20 cellular contexts compared by ENCODE assay signal in the genomic region with DNA sequence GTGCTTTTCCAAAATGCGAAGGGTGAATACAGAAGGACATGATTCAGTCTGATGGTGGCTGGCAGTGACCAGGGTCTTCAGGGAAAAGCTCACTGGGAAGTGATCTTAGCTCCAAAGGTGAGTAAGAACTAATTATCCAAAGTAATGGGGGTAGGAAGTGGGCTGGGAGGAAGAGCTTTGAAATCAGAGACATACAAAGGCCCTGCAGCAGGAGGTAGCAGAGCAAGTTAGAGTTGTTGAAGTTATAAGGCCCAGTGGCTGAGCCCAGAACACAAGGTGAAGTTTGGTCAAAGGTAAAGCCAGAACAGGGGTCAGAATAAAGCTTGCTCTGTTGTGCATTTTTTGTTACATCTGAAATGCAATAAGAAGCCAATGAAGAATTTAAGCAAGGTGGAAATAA.
A peak's percentile ranks its signal among the peaks of the same experiment; 100 is the strongest.
DNase-seq lines count a peak whose midpoint lies in the region; ATAC-seq and TF ChIP-seq lines count a peak whose summit lies in the region.
"Had no signal": no experiment of that assay in that cellular context is flagged by ENCODE, and none has a peak within 500 bp of the region (broad histone marks: within the 10 kb centered on the region; RNA-seq: fewer than 3 reads in every experiment).

No MANE protein-coding gene starts in this region.

- no peaks in the 10 kb centered on the region for H3K36me3 ChIP-seq in GM23338 (ENCODE audit: insufficient read depth)
- H3K36me3 ChIP-seq in SJCRH30: no peaks in the 10 kb centered on the region
- H3K36me3 ChIP-seq: pancreas had no signal

- H3K27me3 Mint-ChIP-seq in activated CD4-positive, alpha-beta T cell treated with anti-CD3 and anti-CD28 coated beads for 36 hours: no peaks in the 10 kb centered on the region
- H3K27me3 Mint-ChIP-seq in GM23338 (ENCODE audit: insufficient read depth, low read depth, poor library complexity): peaks cover 2% of the 10 kb centered on the region
- peaks cover 2% of the 10 kb centered on the region for H3K27me3 Mint-ChIP-seq in activated naive CD8-positive, alpha-beta T cell
- H3K27me3 Mint-ChIP-seq in nephron (ENCODE audit: low read depth): peaks cover 11% of the 10 kb centered on the region
- peaks cover 18% of the 10 kb centered on the region for H3K27me3 Mint-ChIP-seq in Calu3 (ENCODE audit: unreplicated experiment)

- no peaks in the 10 kb centered on the region for H4K20me1 ChIP-seq in GM23338 (replicated peaks; ENCODE audit: insufficient read depth)

- no peak overlapping the region for H2AFZ ChIP-seq in GM23338

- H3K36me3 Mint-ChIP-seq in activated CD4-positive, alpha-beta T cell treated with anti-CD3 and anti-CD28 coated beads for 36 hours (ENCODE audit: low read depth): no peaks in the 10 kb centered on the region
- H3K36me3 Mint-ChIP-seq in GM23338 (ENCODE audit: low read depth): no peaks in the 10 kb centered on the region
- no peaks in the 10 kb centered on the region for H3K36me3 Mint-ChIP-seq in activated naive CD8-positive, alpha-beta T cell
- no peaks in the 10 kb centered on the region for H3K36me3 Mint-ChIP-seq in nephron (ENCODE audit: low read depth)
- no peaks in the 10 kb centered on the region for H3K36me3 Mint-ChIP-seq in Calu3 (ENCODE audit: insufficient read depth, unreplicated experiment)

- no peak for TF ChIP-seq CTCF in GM23338 (conservative IDR thresholded peaks at IDR 0.05; ENCODE audit: low read depth in 2 of 2)
- TF ChIP-seq CTCF in nephron (IDR thresholded peaks at IDR 0.05; ENCODE audit: unreplicated experiment in 3 of 3): no peak
- no peak for TF ChIP-seq CTCF in Calu3 (IDR thresholded peaks at IDR 0.05; ENCODE audit: unreplicated experiment)

- no peaks in the 10 kb centered on the region for H3K9me3 Mint-ChIP-seq in activated CD4-positive, alpha-beta T cell treated with anti-CD3 and anti-CD28 coated beads for 36 hours (ENCODE audit: low read depth)
- H3K9me3 Mint-ChIP-seq in GM23338: no peaks in the 10 kb centered on the region
- no peaks in the 10 kb centered on the region for H3K9me3 Mint-ChIP-seq in activated naive CD8-positive, alpha-beta T cell (ENCODE audit: low read depth)
- H3K9me3 Mint-ChIP-seq in nephron: peaks cover 3% of the 10 kb centered on the region
- no peaks in the 10 kb centered on the region for H3K9me3 Mint-ChIP-seq in Calu3 (ENCODE audit: low read depth, unreplicated experiment)

- no peak for ATAC-seq in activated CD4-positive, alpha-beta T cell treated with anti-CD3 and anti-CD28 coated beads for 36 hours
- peak; percentile 64 for ATAC-seq in GM23338
- ATAC-seq: SK-N-SH treated with all-trans-retinoic acid at 6 μM for 48 hours had no signal

- peaks cover 2% of the 10 kb centered on the region; the same call in 1 of the 2 replicates for H3K9me2 ChIP-seq in GM23338 (ENCODE audit: insufficient read depth)

- BruUV-seq in Calu3 (replicated peaks; lab: Mats Ljungman, UMichigan): no TSS peak

- H3K27ac Mint-ChIP-seq in activated CD4-positive, alpha-beta T cell treated with anti-CD3 and anti-CD28 coated beads for 36 hours: peak overlapping the region; percentile 72
- H3K27ac Mint-ChIP-seq in GM23338: no peak overlapping the region
- peak overlapping the region; percentile 18 for H3K27ac Mint-ChIP-seq in activated naive CD8-positive, alpha-beta T cell
- H3K27ac Mint-ChIP-seq in nephron: peak overlapping the region; percentile 34 to 84 (median 51)
- no peak overlapping the region for H3K27ac Mint-ChIP-seq in Calu3 (ENCODE audit: unreplicated experiment)

- H3K4me2 ChIP-seq in GM23338: peak overlapping the region; percentile 24; the same call in 1 of the 2 replicates
- H3K4me2 ChIP-seq: smooth muscle cell had no signal

- H3K4me1 ChIP-seq in GM23338 (ENCODE audit: insufficient read depth) (peaks cover 17% of the 10 kb centered on the region; the same call in 1 of the 2 replicates), SJCRH30 (no peaks in the 10 kb centered on the region)

- CTCF ChIA-PET in activated CD4-positive, alpha-beta T cell treated with anti-CD3 and anti-CD28 coated beads for 36 hours (lab: Charles Lee): interaction anchor here (0.6 to 1.5 kb wide), 3 partner anchors 55 to 157 kb away, joined by 3 to 4 read pairs (median 3); no protein-coding TSS in a partner anchor
- CTCF ChIA-PET in Calu3 (lab: Charles Lee): no interaction called here

- no peak for DNase-seq in activated CD4-positive, alpha-beta T cell treated with anti-CD3 and anti-CD28 coated beads for 36 hours
- DNase-seq in activated CD4-positive, alpha-beta T cell treated with anti-CD3 and anti-CD28 coated beads for 1 hour: no peak
- DNase-seq in GM23338 (ENCODE audit: low spot score) (no peak), SJCRH30 (no peak), Calu3 (no peak), DMS53 treated with DMSO at 0.1 percent for 48 hours (lab: John Stamatoyannopoulos, UW; ENCODE audit: unreplicated experiment) (no peak)
- DNase-seq: aorta, glutamatergic neuron, GOT3, kidney, MV-4-11, NCI-H2081 treated with DMSO at 0.1 percent for 48 hours, NCI-H69, pancreas had no signal

- POLR2A ChIA-PET in activated CD4-positive, alpha-beta T cell treated with anti-CD3 and anti-CD28 coated beads for 36 hours (lab: Charles Lee): no interaction called here

- H3F3A ChIP-seq in GM23338 (replicated peaks; ENCODE audit: low read depth): no peaks in the 10 kb centered on the region

- intact Hi-C loops in activated CD4-positive, alpha-beta T cell treated with anti-CD3 and anti-CD28 coated beads for 36 hours (cut with DNase I, micrococcal nuclease): loop anchor here (2.0 to 5.0 kb wide), 5 partner anchors 56 to 196 kb away; a partner anchor contains a TSS
- intact Hi-C loops in Calu3 (cut with micrococcal nuclease; ENCODE audit: unreplicated experiment): no loop called here

- H3K4me3 Mint-ChIP-seq in activated CD4-positive, alpha-beta T cell treated with anti-CD3 and anti-CD28 coated beads for 36 hours: no peak overlapping the region
- no peak overlapping the region for H3K4me3 Mint-ChIP-seq in GM23338
- peak overlapping the region; percentile 76 for H3K4me3 Mint-ChIP-seq in activated naive CD8-positive, alpha-beta T cell
- H3K4me3 Mint-ChIP-seq in nephron: no peak overlapping the region
- H3K4me3 Mint-ChIP-seq in Calu3 (ENCODE audit: low read depth, unreplicated experiment): no peak overlapping the region

- H3K4me3 ChIP-seq in GM23338 (no peak overlapping the region), SJCRH30 (no peak overlapping the region)
- H3K4me3 ChIP-seq: pancreas, smooth muscle cell had no signal

- H3K79me2 ChIP-seq in GM23338 (replicated peaks; ENCODE audit: insufficient read depth): no peaks in the 10 kb centered on the region

- peaks cover 57% of the 10 kb centered on the region for H3K4me1 Mint-ChIP-seq in activated CD4-positive, alpha-beta T cell treated with anti-CD3 and anti-CD28 coated beads for 36 hours
- H3K4me1 Mint-ChIP-seq in GM23338 (peaks cover 29% of the 10 kb centered on the region), nephron (peaks cover 64% of the 10 kb centered on the region), Calu3 (ENCODE audit: low read depth, unreplicated experiment) (no peaks in the 10 kb centered on the region)
- peaks cover 19% of the 10 kb centered on the region for H3K4me1 Mint-ChIP-seq in activated naive CD8-positive, alpha-beta T cell (ENCODE audit: low read depth)

- H3K9me3 ChIP-seq in SJCRH30 (replicated peaks): no peaks in the 10 kb centered on the region
- H3K9me3 ChIP-seq: pancreas had no signal

- no peaks in the 10 kb centered on the region for H3K27me3 ChIP-seq in GM23338 (ENCODE audit: insufficient read depth)
- H3K27me3 ChIP-seq in SJCRH30: no peaks in the 10 kb centered on the region
- H3K27me3 ChIP-seq: pancreas had no signal

- H3K27ac ChIP-seq in GM23338 (ENCODE audit: low read depth): no peak overlapping the region
- H3K27ac ChIP-seq in SJCRH30: no peak overlapping the region
- H3K27ac ChIP-seq: epithelial cell of prostate, pancreas, VCaP had no signal

TF ChIP-seq in GM23338, 12 proteins besides CTCF, POLR2A, EP300 and RAD21 (continues in another document):
- no peak for TF ChIP-seq EZH2 (IDR thresholded peaks at IDR 0.05; ENCODE audit: low read depth, unreplicated experiment)
- TF ChIP-seq, protein P1, sequence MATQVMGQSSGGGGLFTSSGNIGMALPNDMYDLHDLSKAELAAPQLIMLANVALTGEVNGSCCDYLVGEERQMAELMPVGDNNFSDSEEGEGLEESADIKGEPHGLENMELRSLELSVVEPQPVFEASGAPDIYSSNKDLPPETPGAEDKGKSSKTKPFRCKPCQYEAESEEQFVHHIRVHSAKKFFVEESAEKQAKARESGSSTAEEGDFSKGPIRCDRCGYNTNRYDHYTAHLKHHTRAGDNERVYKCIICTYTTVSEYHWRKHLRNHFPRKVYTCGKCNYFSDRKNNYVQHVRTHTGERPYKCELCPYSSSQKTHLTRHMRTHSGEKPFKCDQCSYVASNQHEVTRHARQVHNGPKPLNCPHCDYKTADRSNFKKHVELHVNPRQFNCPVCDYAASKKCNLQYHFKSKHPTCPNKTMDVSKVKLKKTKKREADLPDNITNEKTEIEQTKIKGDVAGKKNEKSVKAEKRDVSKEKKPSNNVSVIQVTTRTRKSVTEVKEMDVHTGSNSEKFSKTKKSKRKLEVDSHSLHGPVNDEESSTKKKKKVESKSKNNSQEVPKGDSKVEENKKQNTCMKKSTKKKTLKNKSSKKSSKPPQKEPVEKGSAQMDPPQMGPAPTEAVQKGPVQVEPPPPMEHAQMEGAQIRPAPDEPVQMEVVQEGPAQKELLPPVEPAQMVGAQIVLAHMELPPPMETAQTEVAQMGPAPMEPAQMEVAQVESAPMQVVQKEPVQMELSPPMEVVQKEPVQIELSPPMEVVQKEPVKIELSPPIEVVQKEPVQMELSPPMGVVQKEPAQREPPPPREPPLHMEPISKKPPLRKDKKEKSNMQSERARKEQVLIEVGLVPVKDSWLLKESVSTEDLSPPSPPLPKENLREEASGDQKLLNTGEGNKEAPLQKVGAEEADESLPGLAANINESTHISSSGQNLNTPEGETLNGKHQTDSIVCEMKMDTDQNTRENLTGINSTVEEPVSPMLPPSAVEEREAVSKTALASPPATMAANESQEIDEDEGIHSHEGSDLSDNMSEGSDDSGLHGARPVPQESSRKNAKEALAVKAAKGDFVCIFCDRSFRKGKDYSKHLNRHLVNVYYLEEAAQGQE (IDR thresholded peaks at IDR 0.05; ENCODE audit: unreplicated experiment): no peak
- TF ChIP-seq EZH2phosphoT487 (IDR thresholded peaks at IDR 0.05; ENCODE audit: unreplicated experiment): no peak
- no peak for TF ChIP-seq ZNF114 (CRISPR knock-in tag; IDR thresholded peaks at IDR 0.05)
- no peak for TF ChIP-seq JUNB (IDR thresholded peaks at IDR 0.05; ENCODE audit: unreplicated experiment)

Comparison
In these comparisons a context has a peak if more than half of its experiments do, and no peak if none do; other contexts are left out.
1. H3K27ac Mint-ChIP-seq: peak in activated CD4-positive, alpha-beta T cell treated with anti-CD3 and anti-CD28 coated beads for 36 hours (single experiment), activated naive CD8-positive, alpha-beta T cell (single experiment) and nephron (3 of 3); none in GM23338 (single experiment) and Calu3 (single experiment).